In the genomic region with DNA sequence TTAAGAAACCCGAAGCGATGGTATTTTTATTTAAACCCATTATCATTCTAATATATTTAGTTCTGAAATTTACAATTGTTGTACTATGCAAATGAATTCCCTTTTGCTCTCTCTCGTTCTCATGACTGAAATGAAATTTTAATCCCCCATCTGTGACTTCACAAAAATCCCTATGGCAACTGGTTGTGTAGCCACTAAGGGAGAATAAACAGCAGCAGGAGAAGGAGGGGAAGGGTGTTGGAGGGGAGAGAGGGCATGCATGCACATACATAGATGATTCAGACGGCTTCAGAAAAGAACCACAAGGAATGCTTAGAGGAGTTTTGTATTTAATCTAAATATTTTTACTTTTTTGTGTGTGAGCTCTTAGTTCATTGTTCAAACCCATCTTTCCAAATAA, we compare ENCODE assay signal across 21 cellular contexts. TPM values are rescaled to one million over a fixed set of nuclear protein-coding genes. Genes with fewer than 3 reads are reported as not detected.
A peak's percentile ranks its signal among the peaks of the same experiment; 100 is the strongest.
DNase-seq lines count a peak whose midpoint lies in the region; ATAC-seq and TF ChIP-seq lines count a peak whose summit lies in the region.
"Had no signal": no experiment of that assay in that cellular context is flagged by ENCODE, and none has a peak within 500 bp of the region (broad histone marks: within the 10 kb centered on the region; RNA-seq: fewer than 3 reads in every experiment).

No MANE protein-coding gene starts in this region.

- no peak overlapping the region; the same call in 1 of the 2 replicates for H3K4me3 ChIP-seq in HUES48 (ENCODE audit: low read depth, low read length)
- H3K4me3 ChIP-seq in hepatocyte, result no peak overlapping the region
- no peak overlapping the region for H3K4me3 ChIP-seq in PC-9
- H3K4me3 ChIP-seq: pancreas, upper lobe of right lung had no signal

- no peaks in the 10 kb centered on the region for H3K9me2 ChIP-seq in hepatocyte (replicated peaks; ENCODE audit: insufficient read depth)
- H3K9me2 ChIP-seq in PC-9 (ENCODE audit: insufficient read depth), result no peaks in the 10 kb centered on the region

- no TSS peak for BruUV-seq in PC-9 (replicated peaks; lab: Mats Ljungman, UMichigan)

- H2AFZ ChIP-seq in hepatocyte (no peak overlapping the region), PC-9 (no peak overlapping the region)

- H3K9me3 ChIP-seq in HUES48 (ENCODE audit: control insufficient read depth, insufficient read depth, low read length) (no peaks in the 10 kb centered on the region), hepatocyte (ENCODE audit: low read depth) (no peaks in the 10 kb centered on the region), PC-9 (ENCODE audit: insufficient read depth, low read depth) (no peaks in the 10 kb centered on the region)
- H3K9me3 ChIP-seq: pancreas, upper lobe of right lung had no signal

- DNase-seq in AG08395 (ENCODE audit: low spot score), result peak; percentile 5
- DNase-seq in amniotic epithelial cell (ENCODE audit: low read depth), result peak; percentile 68
- peak; percentile 4 for DNase-seq in hepatocyte (ENCODE audit: low spot score)
- DNase-seq in PC-9, result no peak
- DNase-seq in stimulated activated CD4-positive, alpha-beta T cell treated with anti-CD3 and anti-CD28 coated beads, Interleukin-1b, Interleukin-23, amount 100 ng/mL, for 48 hours, result no peak
- no peak for DNase-seq in stimulated activated CD4-positive, alpha-beta T cell treated with anti-CD3 and anti-CD28 coated beads, Interleukin-2, amount 100 ng/mL, for 48 hours
- DNase-seq: ACHN; activated CD4-positive, alpha-beta T cell treated with anti-CD3 and anti-CD28 coated beads, Interleukin-2, amount 10 ng/mL, durations not matched to agents 24 days and 14 days; activated gamma-delta T cell treated with Interleukin-2 at 50 U/mL for 16 hours; aorta; CD8-positive, alpha-beta T cell; NCI-H2029; NK-92 treated with Interleukin-12 subunit alpha and Interleukin-12 subunit beta, amount 100 ng/mL, for 24 hours; pancreas; RPMI8226; stimulated activated CD4-positive, alpha-beta T cell treated with anti-CD3 and anti-CD28 coated beads, Interleukin-4, amount 100 ng/mL, for 1 hour; upper lobe of right lung had no signal

- H3K9ac ChIP-seq in HUES48 (ENCODE audit: low read depth, low read length), result no peak overlapping the region; the same call in 1 of the 2 replicates

- H3K79me2 ChIP-seq in hepatocyte (no peaks in the 10 kb centered on the region), PC-9 (ENCODE audit: low read depth) (no peaks in the 10 kb centered on the region)

- CTCF ChIA-PET in PC-9 (lab: Charles Lee), result no interaction called here

- no peak for ATAC-seq in GM18520 (IDR thresholded peaks at IDR 0.05; ENCODE audit: unreplicated experiment)
- ATAC-seq: CD8-positive, alpha-beta T cell; HCT116; pancreas; upper lobe of right lung had no signal

- H4K20me1 ChIP-seq in hepatocyte (ENCODE audit: insufficient read depth, poor library complexity, severe bottlenecking) (no peaks in the 10 kb centered on the region), PC-9 (ENCODE audit: insufficient read depth) (no peaks in the 10 kb centered on the region)

- POLR2A ChIA-PET in PC-9 (lab: Charles Lee; ENCODE audit: unreplicated experiment), result no interaction called here

- H3K27ac ChIP-seq in HUES48 (ENCODE audit: low read depth, low read length) (peak overlapping the region; percentile 15), hepatocyte (no peak overlapping the region), PC-9 (no peak overlapping the region)
- H3K27ac ChIP-seq: HL-60, pancreas, upper lobe of right lung had no signal

- no peaks in the 10 kb centered on the region for H3K36me3 ChIP-seq in HUES48 (ENCODE audit: control insufficient read depth, insufficient read depth, low read length)
- H3K36me3 ChIP-seq in hepatocyte (replicated peaks; ENCODE audit: insufficient read depth, low read depth), result no peaks in the 10 kb centered on the region
- H3K36me3 ChIP-seq in PC-9 (ENCODE audit: low read depth), result no peaks in the 10 kb centered on the region
- H3K36me3 ChIP-seq: pancreas, upper lobe of right lung had no signal

- H3K27me3 ChIP-seq in HUES48 (ENCODE audit: control insufficient read depth, insufficient read depth, low read length) (no peaks in the 10 kb centered on the region), hepatocyte (no peaks in the 10 kb centered on the region), PC-9 (ENCODE audit: insufficient read depth, low read depth) (no peaks in the 10 kb centered on the region)
- H3K27me3 ChIP-seq: pancreas, upper lobe of right lung had no signal

- no peaks in the 10 kb centered on the region for H3F3A ChIP-seq in PC-9 (ENCODE audit: insufficient read depth, low read depth)

- H3K4me1 ChIP-seq in HUES48 (ENCODE audit: control insufficient read depth, insufficient read depth, low read length) (peaks cover 19% of the 10 kb centered on the region), hepatocyte (ENCODE audit: insufficient read depth) (no peaks in the 10 kb centered on the region), PC-9 (replicated peaks; ENCODE audit: insufficient read depth) (no peaks in the 10 kb centered on the region)
- H3K4me1 ChIP-seq: pancreas, upper lobe of right lung had no signal

- H3K4me2 ChIP-seq in hepatocyte (no peak overlapping the region), PC-9 (no peak overlapping the region)

- intact Hi-C loops in PC-9 (cut with micrococcal nuclease; ENCODE audit: unreplicated experiment), result no loop called here

- TF ChIP-seq CTCF in hepatocyte (IDR thresholded peaks at IDR 0.05; ENCODE audit: poor library complexity) (no peak), PC-9 (conservative IDR thresholded peaks at IDR 0.05) (no peak)

- WGBS in hepatocyte (ENCODE audit: low lambda C conversion rate, missing lambda C conversion rate), result 90% methylated on average over 4 of the region's 4 CpGs

RNA-seq across cellular contexts. Expression of a gene that starts 36.8 kb away (rescaled TPM):
- total RNA-seq in hepatocyte (587 and 618 TPM in 2 replicates), PC-9 (2021) (20.3 and 27.5 TPM in 2 replicates)
- polyA plus RNA-seq in hepatocyte, result 145 and 239 TPM in 2 replicates

Comparison
In these comparisons a context has a peak if more than half of its experiments do, and no peak if none do; other contexts are left out.
1. DNase-seq: peak in AG08395 (single experiment), amniotic epithelial cell (single experiment) and hepatocyte (single experiment); none in PC-9 (0 of 2), stimulated activated CD4-positive, alpha-beta T cell treated with anti-CD3 and anti-CD28 coated beads, Interleukin-1b, Interleukin-23, amount 100 ng/mL, for 48 hours (single experiment) and stimulated activated CD4-positive, alpha-beta T cell treated with anti-CD3 and anti-CD28 coated beads, Interleukin-2, amount 100 ng/mL, for 48 hours (0 of 2).
2. RNA of a gene that starts 36.8 kb away (total RNA-seq): 587 to 618 TPM in hepatocyte; 20.3 to 27.5 TPM in PC-9; every median in the first group is over 10 times any median in the second.